ENCODE assay signal across 21 cellular contexts in the genomic region with DNA sequence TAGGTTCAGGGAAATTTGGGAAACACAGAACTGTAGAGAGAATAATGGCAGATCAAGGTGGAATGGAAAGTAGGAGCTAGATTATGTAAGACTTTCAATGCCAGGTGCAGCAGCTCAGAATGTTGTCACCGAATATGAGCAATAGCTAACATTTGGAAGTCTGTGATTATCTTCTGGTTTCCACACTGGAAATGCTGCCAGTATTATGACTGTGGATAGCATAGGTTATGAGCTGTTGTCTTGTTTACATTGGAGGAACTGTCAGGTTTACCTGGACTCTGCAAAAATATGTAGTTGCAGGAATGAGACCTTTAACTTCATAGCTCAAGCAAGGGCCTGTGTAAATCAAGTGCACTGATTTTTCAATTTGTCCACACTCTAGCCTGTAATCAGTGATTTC.
"Had no signal": no experiment of that assay in that cellular context is flagged by ENCODE, and none has a peak within 500 bp of the region (broad histone marks: within the 10 kb centered on the region; RNA-seq: fewer than 3 reads in every experiment).

No MANE protein-coding gene starts in this region.

- DNase-seq: Kasumi-1; MV-4-11; NCI-H1048; NCI-H1105; NCI-H1417; NCI-H1436 treated with DMSO at 0.1 percent for 48 hours; NCI-H1694; NCI-H187 treated with DMSO at 0.1 percent for 48 hours; NCI-H2029 treated with DMSO at 0.1 percent for 48 hours; NCI-H2171 treated with DMSO at 0.1 percent for 48 hours; NCI-H524; NCI-H526 treated with DMSO at 0.1 percent for 48 hours; NCI-H748 treated with DMSO at 0.1 percent for 48 hours; NK-92 treated with Interleukin-12 subunit alpha and Interleukin-12 subunit beta, amount 100 ng/mL, for 24 hours; PC-9; Peyer's patch; SHP77 treated with DMSO at 0.1 percent for 48 hours; SJCRH30 had no signal

- H2AFZ ChIP-seq: PC-9 had no signal

- H3K4me1 ChIP-seq: Peyer's patch, SJCRH30 had no signal

- H3K4me2 ChIP-seq: KMS-11, PC-9 had no signal

- H3K9me3 ChIP-seq: Peyer's patch, SJCRH30 had no signal

- H3K9ac ChIP-seq: KMS-11 had no signal

- H3K4me3 ChIP-seq: K562, PC-9, Peyer's patch, SJCRH30 had no signal

- H3K27ac ChIP-seq: HL-60, KMS-11, PC-9, Peyer's patch, SJCRH30 had no signal

- H3K27me3 ChIP-seq: Peyer's patch, SJCRH30 had no signal

- H3K36me3 ChIP-seq: Peyer's patch, SJCRH30 had no signal
